In genomic region chr17:37797206-37797605, GRCh38 we compare ENCODE assay signal across 22 cellular contexts. TPM values are rescaled to one million over a fixed set of nuclear protein-coding genes. Genes with fewer than 3 reads are reported as not detected.
A peak's percentile ranks its signal among the peaks of the same experiment; 100 is the strongest.
DNase-seq lines count a peak whose midpoint lies in the region; ATAC-seq and TF ChIP-seq lines count a peak whose summit lies in the region.
"Had no signal": no experiment of that assay in that cellular context is flagged by ENCODE, and none has a peak within 500 bp of the region (broad histone marks: within the 10 kb centered on the region; RNA-seq: fewer than 3 reads in every experiment).

No MANE protein-coding gene starts in this region.

- no peak for TF ChIP-seq EP300 in suprapubic skin (IDR thresholded peaks at IDR 0.05)

- H2BK15ac ChIP-seq in IMR-90 (ENCODE audit: low read depth, low read length) (no peak overlapping the region), mesenchymal stem cell (ENCODE audit: low read depth, poor library complexity, severe bottlenecking) (no peak overlapping the region)

- no peak overlapping the region for H2AFZ ChIP-seq in IMR-90 (replicated peaks; ENCODE audit: low read length, poor library complexity)
- no peak overlapping the region for H2AFZ ChIP-seq in mesenchymal stem cell (ENCODE audit: low read depth, low read length)

- H2BK20ac ChIP-seq in IMR-90 (ENCODE audit: low read depth, low read length) = no peak overlapping the region

- H3K9ac ChIP-seq in IMR-90 (ENCODE audit: low read depth, low read length) (no peak overlapping the region), endodermal cell (ENCODE audit: extremely low read depth, low read length, poor library complexity, severe bottlenecking) (no peak overlapping the region), mesenchymal stem cell (ENCODE audit: low read length) (no peak overlapping the region)
- H3K9ac ChIP-seq: BLaER1 treated with 17β-estradiol and CSF1 and Interleukin-3, amounts not matched to agents 10 nM and 100 nM had no signal

- dilution Hi-C loops in IMR-90 (cut with HindIII; ENCODE audit: low sequenced_read_pairs, unreplicated experiment) = no loop called here

- no peaks in the 10 kb centered on the region for H3K27me3 ChIP-seq in IMR-90 (ENCODE audit: control insufficient read depth, insufficient read depth, low read length)
- H3K27me3 ChIP-seq in endodermal cell (ENCODE audit: control insufficient read depth, insufficient read depth, low read length, poor library complexity, severe bottlenecking) = no peaks in the 10 kb centered on the region
- H3K27me3 ChIP-seq in mesenchymal stem cell (ENCODE audit: control insufficient read depth in 1 of 2, insufficient read depth in 1 of 2, low read length in 2 of 2) = peaks cover 0 to 66% of the 10 kb centered on the region in 2 experiments
- H3K27me3 ChIP-seq in suprapubic skin = peaks cover 37% of the 10 kb centered on the region

- H2BK12ac ChIP-seq in mesenchymal stem cell (ENCODE audit: low read length in 2 of 2) = peak overlapping the region in 1 of 2 experiments; percentile 85

- peaks cover 7% of the 10 kb centered on the region for H3K4me1 ChIP-seq in IMR-90 (ENCODE audit: control insufficient read depth, insufficient read depth, low read length)
- peaks cover 4% of the 10 kb centered on the region for H3K4me1 ChIP-seq in endodermal cell (ENCODE audit: control insufficient read depth, insufficient read depth, low read length)
- peaks cover 13% of the 10 kb centered on the region for H3K4me1 ChIP-seq in mesenchymal stem cell (ENCODE audit: control insufficient read depth, insufficient read depth, low read depth, low read length)
- no peaks in the 10 kb centered on the region for H3K4me1 ChIP-seq in suprapubic skin

- H3K4me3 ChIP-seq in IMR-90 (ENCODE audit: insufficient read depth, low read depth, low read length) (no peak overlapping the region), endodermal cell (ENCODE audit: low read length) (no peak overlapping the region), mesenchymal stem cell (ENCODE audit: insufficient read depth in 1 of 2, low read depth in 1 of 2, low read length in 2 of 2) (no peak overlapping the region), suprapubic skin (no peak overlapping the region)
- H3K4me3 ChIP-seq: BLaER1 treated with 17β-estradiol and CSF1 and Interleukin-3, amounts not matched to agents 10 nM and 100 nM had no signal

- H3K36me3 ChIP-seq in IMR-90 (ENCODE audit: control insufficient read depth, insufficient read depth, low read length) (no peaks in the 10 kb centered on the region), endodermal cell (ENCODE audit: control insufficient read depth, insufficient read depth, low read length) (no peaks in the 10 kb centered on the region), mesenchymal stem cell (ENCODE audit: control insufficient read depth in 1 of 2, insufficient read depth in 2 of 2, low read depth in 1 of 2, low read length in 2 of 2) (no peaks in the 10 kb centered on the region), suprapubic skin (no peaks in the 10 kb centered on the region)
- H3K36me3 ChIP-seq: BLaER1 treated with 17β-estradiol and CSF1 and Interleukin-3, amounts not matched to agents 10 nM and 100 nM had no signal

- H3K4me1 Mint-ChIP-seq in endodermal cell = peaks cover 7% of the 10 kb centered on the region
- peaks cover 16% of the 10 kb centered on the region for H3K4me1 Mint-ChIP-seq in progenitor cell of endocrine pancreas (ENCODE audit: low read depth)

- no peak overlapping the region for H4K8ac ChIP-seq in IMR-90 (ENCODE audit: low read depth in 2 of 2, low read length in 2 of 2)
- peak overlapping the region; percentile 88 for H4K8ac ChIP-seq in mesenchymal stem cell (ENCODE audit: low read length)

- H3K27ac ChIP-seq in IMR-90 (ENCODE audit: insufficient read depth, low read length) (no peak overlapping the region), endodermal cell (ENCODE audit: low read depth, low read length) (no peak overlapping the region), mesenchymal stem cell (ENCODE audit: low read length, poor library complexity, severe bottlenecking) (no peak overlapping the region), suprapubic skin (no peak overlapping the region)
- H3K27ac ChIP-seq: BLaER1 treated with 17β-estradiol and CSF1 and Interleukin-3, amounts not matched to agents 10 nM and 100 nM had no signal

- H3K27me3 Mint-ChIP-seq in endodermal cell (ENCODE audit: insufficient read depth) (peaks cover 2% of the 10 kb centered on the region), progenitor cell of endocrine pancreas (peaks cover 6% of the 10 kb centered on the region)

- no peak overlapping the region for H3K56ac ChIP-seq in IMR-90 (ENCODE audit: extremely low read depth, insufficient read depth, low read length)

- POLR2A ChIA-PET in IMR-90 (lab: Charles Lee; ENCODE audit: unreplicated experiment) = no interaction called here

- TF ChIP-seq POLR2A in IMR-90 (IDR thresholded peaks at IDR 0.05; ENCODE audit: low read depth, low read length) = no peak
- no peak for TF ChIP-seq POLR2A in suprapubic skin (IDR thresholded peaks at IDR 0.05)
- no peak for TF ChIP-seq POLR2A in GM18505 (IDR thresholded peaks at IDR 0.05; ENCODE audit: borderline replicate concordance, extremely low read depth, insufficient read depth, insufficient read length)

- H2BK5ac ChIP-seq in IMR-90 (ENCODE audit: low read depth, low read length, poor library complexity, severe bottlenecking) = peak overlapping the region; percentile 34
- H2BK5ac ChIP-seq in mesenchymal stem cell (ENCODE audit: low read depth, low read length, poor library complexity, severe bottlenecking) = no peak overlapping the region

- intact Hi-C loops in IMR-90 (cut with micrococcal nuclease) = loop anchor here (10.0 kb wide), 1 partner anchor 82 kb away; no protein-coding TSS in a partner anchor

- H3K23ac ChIP-seq in IMR-90 (ENCODE audit: low read depth, low read length) = no peak overlapping the region
- H3K23ac ChIP-seq in mesenchymal stem cell (ENCODE audit: low read length in 2 of 2) = no peak overlapping the region

- H3K79me1 ChIP-seq in IMR-90 (ENCODE audit: low read depth in 1 of 2, low read length in 2 of 2) (no peaks in the 10 kb centered on the region), mesenchymal stem cell (replicated peaks; ENCODE audit: low read length, poor library complexity, severe bottlenecking) (no peaks in the 10 kb centered on the region)

- H3K4ac ChIP-seq in IMR-90 (ENCODE audit: low read depth, low read length) = no peak overlapping the region; the same call in 1 of the 2 replicates
- peak overlapping the region in 1 of 2 experiments; percentile 24 for H3K4ac ChIP-seq in mesenchymal stem cell (ENCODE audit: low read depth in 1 of 2, low read length in 2 of 2)

- H4K91ac ChIP-seq in IMR-90 (ENCODE audit: insufficient read depth, low read depth, low read length) = peak overlapping the region; percentile 25; the same call in 1 of the 2 replicates
- H4K91ac ChIP-seq in mesenchymal stem cell (ENCODE audit: low read length) = peak overlapping the region; percentile 87

- H3K36me3 Mint-ChIP-seq in endodermal cell (ENCODE audit: low read depth) (no peaks in the 10 kb centered on the region), progenitor cell of endocrine pancreas (ENCODE audit: insufficient read depth) (no peaks in the 10 kb centered on the region)
- H3K36me3 Mint-ChIP-seq: CD8-positive, alpha-beta T cell; IgD-negative memory B cell had no signal

- in situ Hi-C loops in IMR-90 (cut with MboI; ENCODE audit: low sequenced_read_pairs) = no loop called here

- H2BK120ac ChIP-seq in IMR-90 (ENCODE audit: low read depth, low read length) = no peak overlapping the region
- H2BK120ac ChIP-seq in mesenchymal stem cell (ENCODE audit: low read depth, low read length) = no peak overlapping the region

- no peaks in the 10 kb centered on the region for H3K9me1 ChIP-seq in IMR-90 (ENCODE audit: insufficient read depth, low read length)

- no peak overlapping the region for H2AK9ac ChIP-seq in IMR-90 (replicated peaks; ENCODE audit: low read depth, low read length, poor library complexity)

- peak; percentile 69 for DNase-seq in AG20443 (ENCODE audit: low spot score)
- DNase-seq in IMR-90 = peak; percentile 62
- peak; percentile 59 for DNase-seq in endodermal cell
- DNase-seq in mesenchymal stem cell = peak; percentile 33
- DNase-seq in suprapubic skin (ENCODE audit: low spot score in 2 of 2) = no peak
- DNase-seq in progenitor cell of endocrine pancreas (ENCODE audit: low spot score, unreplicated experiment) = no peak
- DNase-seq: CD8-positive, alpha-beta T cell; DMS53; H9; Karpas-422; MM.1S; NCI-H1092 treated with DMSO at 0.1 percent for 48 hours; NCI-H146; NCI-H2081 treated with DMSO at 0.1 percent for 48 hours; NCI-H510A treated with DMSO at 0.1 percent for 48 hours; NCI-H774; OCI-M1; SHP77 treated with DMSO at 0.1 percent for 48 hours had no signal

- H3K9me3 ChIP-seq in IMR-90 (ENCODE audit: control insufficient read depth, insufficient read depth, low read length) = no peaks in the 10 kb centered on the region; the same call in 1 of the 2 replicates
- peaks cover 5% of the 10 kb centered on the region for H3K9me3 ChIP-seq in endodermal cell (ENCODE audit: control insufficient read depth, low read length)
- peaks cover 5% of the 10 kb centered on the region for H3K9me3 ChIP-seq in mesenchymal stem cell (ENCODE audit: control insufficient read depth, low read length)
- H3K9me3 ChIP-seq in suprapubic skin = no peaks in the 10 kb centered on the region

- H3K27ac Mint-ChIP-seq in endodermal cell (no peak overlapping the region), progenitor cell of endocrine pancreas (no peak overlapping the region)
- H3K27ac Mint-ChIP-seq: CD8-positive, alpha-beta T cell; H9; IgD-negative memory B cell had no signal

- no peaks in the 10 kb centered on the region for H4K20me1 ChIP-seq in IMR-90 (ENCODE audit: insufficient read depth, low read length)
- H4K20me1 ChIP-seq: BLaER1 treated with 17β-estradiol and CSF1 and Interleukin-3, amounts not matched to agents 10 nM and 100 nM had no signal

- no peak overlapping the region for H2AK5ac ChIP-seq in IMR-90 (ENCODE audit: low read depth, low read length)
- H2AK5ac ChIP-seq in mesenchymal stem cell (ENCODE audit: low read length, severe bottlenecking) = peak overlapping the region; percentile 75

- H4K5ac ChIP-seq in IMR-90 (ENCODE audit: low read depth, low read length) = 0 out of 2 replicates have a peak overlapping the region, but pooled peaks have one; percentile 24

- H3K4me3 Mint-ChIP-seq in endodermal cell = no peak overlapping the region
- H3K4me3 Mint-ChIP-seq in progenitor cell of endocrine pancreas (ENCODE audit: low read depth) = no peak overlapping the region
- H3K4me3 Mint-ChIP-seq: CD8-positive, alpha-beta T cell; H9; IgD-negative memory B cell had no signal

- no peak for TF ChIP-seq CTCF in IMR-90 (conservative IDR thresholded peaks at IDR 0.05; ENCODE audit: low read depth, low read length)
- TF ChIP-seq CTCF in endodermal cell (conservative IDR thresholded peaks at IDR 0.05) = no peak
- TF ChIP-seq CTCF in suprapubic skin (IDR thresholded peaks at IDR 0.05) = no peak
- no peak for TF ChIP-seq CTCF in progenitor cell of endocrine pancreas (IDR thresholded peaks at IDR 0.05; ENCODE audit: unreplicated experiment)

- BruUV-seq in IMR-90 (replicated peaks; lab: Mats Ljungman, UMichigan) = no TSS peak

- TF ChIP-seq RAD21 in IMR-90 (IDR thresholded peaks at IDR 0.05; ENCODE audit: low read length) = no peak

- no peak overlapping the region for H3K4me2 ChIP-seq in IMR-90 (ENCODE audit: low read depth, low read length)
- H3K4me2 ChIP-seq in mesenchymal stem cell (ENCODE audit: low read length, poor library complexity, severe bottlenecking) = no peak overlapping the region
- H3K4me2 ChIP-seq: BLaER1 treated with 17β-estradiol and CSF1 and Interleukin-3, amounts not matched to agents 10 nM and 100 nM had no signal

- peak; percentile 42; the same call in 1 of the 2 replicates for ATAC-seq in IMR-90 (ENCODE audit: low read depth)
- ATAC-seq in GM18505 (IDR thresholded peaks at IDR 0.05; ENCODE audit: unreplicated experiment) = no peak
- ATAC-seq: CD8-positive, alpha-beta T cell; SK-N-SH treated with all-trans-retinoic acid at 6 μM for 48 hours had no signal

- peaks cover 4% of the 10 kb centered on the region for H3K9me3 Mint-ChIP-seq in endodermal cell
- H3K9me3 Mint-ChIP-seq in progenitor cell of endocrine pancreas (ENCODE audit: low read depth) = peaks cover 3% of the 10 kb centered on the region
- H3K9me3 Mint-ChIP-seq: CD8-positive, alpha-beta T cell; IgD-negative memory B cell had no signal

- H3K18ac ChIP-seq in IMR-90 (ENCODE audit: low read depth, low read length) (no peak overlapping the region), mesenchymal stem cell (ENCODE audit: low read depth in 1 of 2, low read length in 2 of 2) (peak overlapping the region in 1 of 2 experiments; percentile 71)

- CTCF ChIA-PET in IMR-90 (lab: Yijun Ruan, JAX) = no interaction called here

- H3K14ac ChIP-seq in IMR-90 (replicated peaks; ENCODE audit: low read depth, low read length) (peak overlapping the region; percentile 63; the same call in 1 of the 2 replicates), mesenchymal stem cell (ENCODE audit: low read length in 2 of 2) (peak overlapping the region in 1 of 2 experiments; percentile 37)

RNA-seq across cellular contexts. Expression of gene HNF1B, which starts 52.3 kb away (rescaled TPM):
- total RNA-seq in IMR-90 (2012; rRNA removed) (not detected in 2 replicates), endodermal cell (10 to 100 TPM; 39.7 to 42.7 TPM), suprapubic skin (not detected), progenitor cell of endocrine pancreas (96.9 and 99.1 TPM in 2 replicates)
- polyA plus RNA-seq in IMR-90 (2012; rRNA removed) = not detected in 2 replicates
- not detected in 2 replicates for polyA plus RNA-seq in IMR-90 (2012; cell fraction: cytosol; rRNA removed)
- 0.05 TPM in 1 of 2 replicates, not detected in the other for polyA plus RNA-seq in IMR-90 (2012; cell fraction: nucleus; rRNA removed; ENCODE audit: low replicate concordance)
- 4.9 TPM for polyA plus RNA-seq in endodermal cell (2013, experiment 1 of 2)
- 3.9 TPM for polyA plus RNA-seq in endodermal cell (2013, experiment 2 of 2)
- 0.03 TPM for polyA plus RNA-seq in mesenchymal stem cell (2013, experiment 1 of 2)
- 0.03 TPM for polyA plus RNA-seq in mesenchymal stem cell (2013, experiment 2 of 2)
- total RNA-seq: CD8-positive, alpha-beta T cell; H9 had no signal
- polyA plus RNA-seq: IgD-negative memory B cell had no signal

Comparison
In these comparisons a context has a peak if more than half of its experiments do, and no peak if none do; other contexts are left out.
1. DNase-seq: peak in AG20443 (single experiment), IMR-90 (single experiment), endodermal cell (single experiment) and mesenchymal stem cell (single experiment); none in suprapubic skin (0 of 2) and progenitor cell of endocrine pancreas (single experiment).
2. RNA of gene HNF1B, which starts 52.3 kb away (total RNA-seq): 96.9 to 99.1 TPM in progenitor cell of endocrine pancreas and 39.7 to 42.7 TPM in endodermal cell; not detected in IMR-90 and not detected in suprapubic skin; every median in the first group is over 10 times any median in the second.